In genomic region chr3:117997201-117998049, GRCh38 we compare ENCODE assay signal across 8 cellular contexts.
DNase-seq lines count a peak whose midpoint lies in the region; ATAC-seq lines count a peak whose summit lies in the region.

No MANE protein-coding gene starts in this region.

- WGBS in mesendoderm (ENCODE audit: extremely low coverage, insufficient coverage, low lambda C conversion rate), result no CpG with 5 or more reads among the region's 48 CpGs

- no peak overlapping the region for H3K23ac ChIP-seq in mesendoderm (ENCODE audit: low read length)

- no peak overlapping the region for H3K18ac ChIP-seq in mesendoderm (ENCODE audit: low read length)

- H3K27me3 ChIP-seq in mesendoderm (ENCODE audit: insufficient read depth, low read length, poor library complexity), result peaks cover 3% of the 10 kb centered on the region

- H3K79me1 ChIP-seq in mesendoderm (ENCODE audit: low read length), result no peaks in the 10 kb centered on the region

- H3K27ac ChIP-seq in epithelial cell of prostate (no peak overlapping the region), mesendoderm (ENCODE audit: low read depth, low read length) (no peak overlapping the region)

- H3K4me3 ChIP-seq in mesendoderm (ENCODE audit: low read length), result peak overlapping the region; percentile 9

- no peak overlapping the region for H4K8ac ChIP-seq in mesendoderm (ENCODE audit: low read depth, low read length)

- DNase-seq in CD1c-positive myeloid dendritic cell (ENCODE audit: extremely low spot score) (peak; percentile 67), NCI-H2196 (lab: John Stamatoyannopoulos, UW; ENCODE audit: unreplicated experiment) (peak; percentile 75), epithelial cell of prostate (ENCODE audit: low read depth, low spot score) (peak; percentile 8), mesendoderm (peak; percentile 92)
- DNase-seq in activated CD4-positive, alpha-beta T cell treated with anti-CD3 and anti-CD28 coated beads for 48 hours, result peak; percentile 73
- DNase-seq in stimulated activated CD8-positive, alpha-beta memory T cell treated with anti-CD3 and anti-CD28 coated beads, Interleukin-4, amount 100 ng/mL, for 48 hours, result peak; percentile 74

- H3K4ac ChIP-seq in mesendoderm (ENCODE audit: low read depth, low read length), result no peak overlapping the region

- no peak overlapping the region for H2AK5ac ChIP-seq in mesendoderm (ENCODE audit: low read length)

- peak overlapping the region; percentile 82 for H3K56ac ChIP-seq in mesendoderm (ENCODE audit: low read length)

- no peak overlapping the region for H2BK120ac ChIP-seq in mesendoderm (ENCODE audit: low read depth, low read length)

- no peaks in the 10 kb centered on the region for H3K79me2 ChIP-seq in mesendoderm (ENCODE audit: control insufficient read depth, insufficient read depth, low read length)

- H3K36me3 ChIP-seq in mesendoderm (ENCODE audit: control insufficient read depth, insufficient read depth, low read length), result no peaks in the 10 kb centered on the region

- peak; percentile 99 for ATAC-seq in GM19351 (IDR thresholded peaks at IDR 0.05; ENCODE audit: unreplicated experiment)
- peak; percentile 99 for ATAC-seq in HG03354 (IDR thresholded peaks at IDR 0.05; ENCODE audit: poor library complexity, severe bottlenecking, unreplicated experiment)

- H3K4me1 ChIP-seq in mesendoderm (ENCODE audit: control insufficient read depth, low read depth, low read length), result no peaks in the 10 kb centered on the region

- peak overlapping the region; percentile 63 for H3K9ac ChIP-seq in mesendoderm (ENCODE audit: low read length)

- H2BK15ac ChIP-seq in mesendoderm (replicated peaks; ENCODE audit: low read depth), result no peak overlapping the region

- no peak overlapping the region for H2BK5ac ChIP-seq in mesendoderm (ENCODE audit: low read length)

- no peak overlapping the region for H4K5ac ChIP-seq in mesendoderm (ENCODE audit: low read length)

- H3K4me2 ChIP-seq in mesendoderm (ENCODE audit: low read length), result peak overlapping the region; percentile 76

Comparison
In these comparisons a context has a peak if more than half of its experiments do, and no peak if none do; other contexts are left out.
1. DNase-seq: peak in every context shown above with its lines; median percentile 92 in mesendoderm; 75 in NCI-H2196; 74 in stimulated activated CD8-positive, alpha-beta memory T cell treated with anti-CD3 and anti-CD28 coated beads, Interleukin-4, amount 100 ng/mL, for 48 hours; 73 in activated CD4-positive, alpha-beta T cell treated with anti-CD3 and anti-CD28 coated beads for 48 hours; 67 in CD1c-positive myeloid dendritic cell; 8 in epithelial cell of prostate.